1 cellular context compared by ENCODE assay signal in the genomic region with DNA sequence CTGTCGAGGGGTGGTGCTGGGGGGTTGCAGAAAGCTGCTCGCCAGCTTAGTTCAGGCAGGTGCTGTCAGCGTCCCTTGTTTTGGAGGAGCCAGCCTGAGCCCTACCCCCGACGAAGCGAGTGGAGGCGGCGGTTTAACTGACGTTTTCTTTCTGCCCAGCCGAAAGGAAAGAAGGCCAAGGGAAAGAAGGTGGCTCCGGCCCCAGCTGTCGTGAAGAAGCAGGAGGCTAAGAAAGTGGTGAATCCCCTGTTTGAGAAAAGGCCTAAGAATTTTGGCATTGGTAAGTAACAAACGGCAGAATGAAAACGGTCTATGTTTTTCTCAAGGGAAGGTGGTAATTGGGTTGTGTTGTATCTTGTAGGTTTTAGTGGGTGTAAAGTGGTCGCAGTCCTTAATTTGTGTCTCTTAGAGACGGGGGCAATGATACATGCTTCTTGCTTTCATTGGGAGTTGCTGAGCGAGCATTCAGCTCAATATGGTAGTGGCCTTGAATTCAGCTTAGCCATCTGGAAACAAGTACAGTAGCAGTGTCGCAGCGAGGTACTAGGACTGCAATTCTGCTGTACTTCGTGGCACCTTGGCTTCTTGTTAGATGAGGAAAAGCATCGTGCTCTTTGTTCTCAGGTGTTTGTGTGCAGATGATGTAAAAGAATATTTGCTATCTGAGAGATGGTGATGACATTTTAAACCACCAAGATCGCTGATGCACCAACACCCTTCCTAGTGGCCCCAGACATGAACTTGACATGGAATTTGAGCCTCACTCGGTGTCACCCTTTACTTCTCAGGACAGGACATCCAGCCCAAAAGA.
A peak's percentile ranks its signal among the peaks of the same experiment; 100 is the strongest.
TF ChIP-seq lines count a peak whose summit lies in the region.

No MANE protein-coding gene starts in this region.

TF ChIP-seq in H1, 55 proteins besides CTCF, POLR2A, EP300 and RAD21:
- TF ChIP-seq SIRT6 (IDR thresholded peaks at IDR 0.05; ENCODE audit: low read length), result no peak
- TF ChIP-seq SUZ12 (IDR thresholded peaks at IDR 0.05; ENCODE audit: low read length), result no peak
- TF ChIP-seq, protein P1, sequence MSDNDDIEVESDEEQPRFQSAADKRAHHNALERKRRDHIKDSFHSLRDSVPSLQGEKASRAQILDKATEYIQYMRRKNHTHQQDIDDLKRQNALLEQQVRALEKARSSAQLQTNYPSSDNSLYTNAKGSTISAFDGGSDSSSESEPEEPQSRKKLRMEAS (IDR thresholded peaks at IDR 0.05), result no peak
- TF ChIP-seq TEAD4 (IDR thresholded peaks at IDR 0.05; ENCODE audit: low read depth, low read length), result no peak
- TF ChIP-seq POLR2AphosphoS5 (IDR thresholded peaks at IDR 0.05; ENCODE audit: low read depth, low read length), result peak; percentile 42; the same call in 1 of the 2 replicates
- TF ChIP-seq ZNF274 (IDR thresholded peaks at IDR 0.05; ENCODE audit: borderline replicate concordance, extremely low read depth, low read length), result no peak
- no peak for TF ChIP-seq CBX8 (IDR thresholded peaks at IDR 0.05; ENCODE audit: borderline replicate concordance, low read depth, low read length)
- TF ChIP-seq CEBPB (IDR thresholded peaks at IDR 0.05; ENCODE audit: low read depth, low read length), result no peak
- no peak for TF ChIP-seq CREB1 (IDR thresholded peaks at IDR 0.05)
TF ChIP-seq in H1: peak in this region for 1.
